In the genomic region with DNA sequence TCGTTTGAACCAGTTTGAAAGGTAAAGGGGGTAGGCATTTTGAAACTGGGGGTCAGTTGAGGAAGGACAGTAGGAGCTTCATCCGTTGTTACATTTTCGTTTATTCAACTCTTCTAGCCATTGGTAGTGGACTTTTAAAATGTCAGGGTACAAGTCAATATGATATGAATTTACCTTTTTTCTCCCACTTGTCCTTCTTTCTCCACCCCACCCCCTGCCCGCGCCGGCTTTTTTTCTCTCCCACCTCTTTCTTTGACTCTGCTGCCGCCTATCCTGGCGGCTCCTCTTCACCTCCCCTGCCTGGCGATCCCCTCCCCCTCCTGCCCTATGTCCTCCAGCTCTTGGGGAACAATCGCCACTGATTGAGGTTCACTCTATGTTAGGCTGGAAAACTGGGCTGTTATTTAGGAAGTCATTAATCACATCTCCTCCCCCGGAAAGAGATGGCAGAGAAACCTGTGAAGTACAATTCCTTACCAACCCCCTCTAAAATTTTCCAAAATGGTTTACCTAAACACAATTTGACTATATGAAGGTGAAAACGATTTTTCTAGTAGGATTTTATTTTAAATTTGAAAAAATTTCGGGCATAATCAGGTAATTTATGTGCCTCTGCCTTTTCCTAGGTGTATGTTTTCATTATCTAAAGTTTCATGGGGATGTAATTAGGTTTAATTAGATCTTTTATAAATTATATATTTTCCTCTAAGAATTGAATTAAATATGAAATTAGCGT, we compare ENCODE assay signal across 1 cellular context.
TF ChIP-seq lines count a peak whose summit lies in the region.

No MANE protein-coding gene starts in this region.

TF ChIP-seq in HepG2, 621 proteins besides CTCF, POLR2A, EP300 and RAD21 (continued from another document and continues in another):
- TF ChIP-seq, protein P1, sequence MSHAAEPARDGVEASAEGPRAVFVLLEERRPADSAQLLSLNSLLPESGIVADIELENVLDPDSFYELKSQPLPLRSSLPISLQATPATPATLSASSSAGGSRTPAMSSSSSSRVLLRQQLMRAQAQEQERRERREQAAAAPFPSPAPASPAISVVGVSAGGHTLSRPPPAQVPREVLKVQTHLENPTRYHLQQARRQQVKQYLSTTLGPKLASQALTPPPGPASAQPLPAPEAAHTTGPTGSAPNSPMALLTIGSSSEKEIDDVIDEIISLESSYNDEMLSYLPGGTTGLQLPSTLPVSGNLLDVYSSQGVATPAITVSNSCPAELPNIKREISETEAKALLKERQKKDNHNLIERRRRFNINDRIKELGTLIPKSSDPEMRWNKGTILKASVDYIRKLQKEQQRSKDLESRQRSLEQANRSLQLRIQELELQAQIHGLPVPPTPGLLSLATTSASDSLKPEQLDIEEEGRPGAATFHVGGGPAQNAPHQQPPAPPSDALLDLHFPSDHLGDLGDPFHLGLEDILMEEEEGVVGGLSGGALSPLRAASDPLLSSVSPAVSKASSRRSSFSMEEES (CRISPR knock-in tag; IDR thresholded peaks at IDR 0.05) = no peak
- no peak for TF ChIP-seq HDAC6 (IDR thresholded peaks at IDR 0.05; ENCODE audit: low read depth, low read length)
- TF ChIP-seq TP53 (CRISPR knock-in tag; conservative IDR thresholded peaks at IDR 0.05) = no peak
- TF ChIP-seq ZNF292 (CRISPR knock-in tag; IDR thresholded peaks at IDR 0.05; ENCODE audit: borderline replicate concordance, low read depth) = no peak; the same call in 1 of the 2 replicates
- TF ChIP-seq ZFYVE20 (CRISPR knock-in tag; IDR thresholded peaks at IDR 0.05; ENCODE audit: borderline replicate concordance, low read depth) = no peak
- TF ChIP-seq NFE2 (CRISPR knock-in tag; IDR thresholded peaks at IDR 0.05) = no peak
- no peak for TF ChIP-seq SSRP1 (CRISPR knock-in tag; IDR thresholded peaks at IDR 0.05)
- TF ChIP-seq MAFG (CRISPR knock-in tag; IDR thresholded peaks at IDR 0.05) = no peak
- no peak for TF ChIP-seq NFATC3 (CRISPR knock-in tag; IDR thresholded peaks at IDR 0.05)
- TF ChIP-seq, protein P2, sequence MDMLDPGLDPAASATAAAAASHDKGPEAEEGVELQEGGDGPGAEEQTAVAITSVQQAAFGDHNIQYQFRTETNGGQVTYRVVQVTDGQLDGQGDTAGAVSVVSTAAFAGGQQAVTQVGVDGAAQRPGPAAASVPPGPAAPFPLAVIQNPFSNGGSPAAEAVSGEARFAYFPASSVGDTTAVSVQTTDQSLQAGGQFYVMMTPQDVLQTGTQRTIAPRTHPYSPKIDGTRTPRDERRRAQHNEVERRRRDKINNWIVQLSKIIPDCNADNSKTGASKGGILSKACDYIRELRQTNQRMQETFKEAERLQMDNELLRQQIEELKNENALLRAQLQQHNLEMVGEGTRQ (IDR thresholded peaks at IDR 0.05; ENCODE audit: low read depth, low read length) = no peak
- TF ChIP-seq, protein P2 (CRISPR knock-in tag; IDR thresholded peaks at IDR 0.05; ENCODE audit: borderline replicate concordance) = no peak
- no peak for TF ChIP-seq ZNF83 (CRISPR knock-in tag; IDR thresholded peaks at IDR 0.05; ENCODE audit: borderline replicate concordance)
- TF ChIP-seq ZNF468 (CRISPR knock-in tag; IDR thresholded peaks at IDR 0.05) = no peak
- peak; percentile 86 for TF ChIP-seq SALL1 (CRISPR knock-in tag; IDR thresholded peaks at IDR 0.05)
- TF ChIP-seq, protein P3, sequence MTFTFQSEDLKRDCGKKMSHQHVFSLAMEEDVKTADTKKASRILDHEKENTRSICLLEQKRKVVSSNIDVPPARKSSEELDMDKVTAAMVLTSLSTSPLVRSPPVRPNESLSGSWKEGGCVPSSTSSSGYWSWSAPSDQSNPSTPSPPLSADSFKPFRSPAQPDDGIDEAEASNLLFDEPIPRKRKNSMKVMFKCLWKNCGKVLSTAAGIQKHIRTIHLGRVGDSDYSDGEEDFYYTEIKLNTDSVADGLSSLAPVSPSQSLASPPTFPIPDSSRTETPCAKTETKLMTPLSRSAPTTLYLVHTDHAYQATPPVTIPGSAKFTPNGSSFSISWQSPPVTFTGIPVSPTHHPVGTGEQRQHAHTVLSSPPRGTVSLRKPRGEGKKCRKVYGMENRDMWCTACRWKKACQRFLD (CRISPR knock-in tag; IDR thresholded peaks at IDR 0.05; ENCODE audit: borderline replicate concordance) = no peak
- TF ChIP-seq IRX3 (CRISPR knock-in tag; IDR thresholded peaks at IDR 0.05; ENCODE audit: borderline replicate concordance, low read depth) = no peak
- TF ChIP-seq HOXA7 (CRISPR knock-in tag; IDR thresholded peaks at IDR 0.05) = no peak
- TF ChIP-seq ZNF75D (CRISPR knock-in tag; IDR thresholded peaks at IDR 0.05; ENCODE audit: borderline replicate concordance) = no peak
- TF ChIP-seq ZNF530 (CRISPR knock-in tag; IDR thresholded peaks at IDR 0.05; ENCODE audit: low read depth) = no peak
- TF ChIP-seq ELF1 (CRISPR knock-in tag; IDR thresholded peaks at IDR 0.05) = no peak
- TF ChIP-seq ZBTB20 (CRISPR knock-in tag; IDR thresholded peaks at IDR 0.05; ENCODE audit: borderline replicate concordance, low read depth) = no peak
- no peak for TF ChIP-seq ATRX (CRISPR knock-in tag; IDR thresholded peaks at IDR 0.05; ENCODE audit: borderline replicate concordance)
- TF ChIP-seq, protein P4, sequence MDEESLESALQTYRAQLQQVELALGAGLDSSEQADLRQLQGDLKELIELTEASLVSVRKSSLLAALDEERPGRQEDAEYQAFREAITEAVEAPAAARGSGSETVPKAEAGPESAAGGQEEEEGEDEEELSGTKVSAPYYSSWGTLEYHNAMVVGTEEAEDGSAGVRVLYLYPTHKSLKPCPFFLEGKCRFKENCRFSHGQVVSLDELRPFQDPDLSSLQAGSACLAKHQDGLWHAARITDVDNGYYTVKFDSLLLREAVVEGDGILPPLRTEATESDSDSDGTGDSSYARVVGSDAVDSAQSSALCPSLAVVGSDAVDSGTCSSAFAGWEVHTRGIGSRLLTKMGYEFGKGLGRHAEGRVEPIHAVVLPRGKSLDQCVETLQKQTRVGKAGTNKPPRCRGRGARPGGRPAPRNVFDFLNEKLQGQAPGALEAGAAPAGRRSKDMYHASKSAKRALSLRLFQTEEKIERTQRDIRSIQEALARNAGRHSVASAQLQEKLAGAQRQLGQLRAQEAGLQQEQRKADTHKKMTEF (CRISPR knock-in tag; IDR thresholded peaks at IDR 0.05) = peak; percentile 28; the same call in 1 of the 2 replicates
- TF ChIP-seq SPEN (CRISPR knock-in tag; IDR thresholded peaks at IDR 0.05; ENCODE audit: low read depth) = no peak
- TF ChIP-seq, protein P5, sequence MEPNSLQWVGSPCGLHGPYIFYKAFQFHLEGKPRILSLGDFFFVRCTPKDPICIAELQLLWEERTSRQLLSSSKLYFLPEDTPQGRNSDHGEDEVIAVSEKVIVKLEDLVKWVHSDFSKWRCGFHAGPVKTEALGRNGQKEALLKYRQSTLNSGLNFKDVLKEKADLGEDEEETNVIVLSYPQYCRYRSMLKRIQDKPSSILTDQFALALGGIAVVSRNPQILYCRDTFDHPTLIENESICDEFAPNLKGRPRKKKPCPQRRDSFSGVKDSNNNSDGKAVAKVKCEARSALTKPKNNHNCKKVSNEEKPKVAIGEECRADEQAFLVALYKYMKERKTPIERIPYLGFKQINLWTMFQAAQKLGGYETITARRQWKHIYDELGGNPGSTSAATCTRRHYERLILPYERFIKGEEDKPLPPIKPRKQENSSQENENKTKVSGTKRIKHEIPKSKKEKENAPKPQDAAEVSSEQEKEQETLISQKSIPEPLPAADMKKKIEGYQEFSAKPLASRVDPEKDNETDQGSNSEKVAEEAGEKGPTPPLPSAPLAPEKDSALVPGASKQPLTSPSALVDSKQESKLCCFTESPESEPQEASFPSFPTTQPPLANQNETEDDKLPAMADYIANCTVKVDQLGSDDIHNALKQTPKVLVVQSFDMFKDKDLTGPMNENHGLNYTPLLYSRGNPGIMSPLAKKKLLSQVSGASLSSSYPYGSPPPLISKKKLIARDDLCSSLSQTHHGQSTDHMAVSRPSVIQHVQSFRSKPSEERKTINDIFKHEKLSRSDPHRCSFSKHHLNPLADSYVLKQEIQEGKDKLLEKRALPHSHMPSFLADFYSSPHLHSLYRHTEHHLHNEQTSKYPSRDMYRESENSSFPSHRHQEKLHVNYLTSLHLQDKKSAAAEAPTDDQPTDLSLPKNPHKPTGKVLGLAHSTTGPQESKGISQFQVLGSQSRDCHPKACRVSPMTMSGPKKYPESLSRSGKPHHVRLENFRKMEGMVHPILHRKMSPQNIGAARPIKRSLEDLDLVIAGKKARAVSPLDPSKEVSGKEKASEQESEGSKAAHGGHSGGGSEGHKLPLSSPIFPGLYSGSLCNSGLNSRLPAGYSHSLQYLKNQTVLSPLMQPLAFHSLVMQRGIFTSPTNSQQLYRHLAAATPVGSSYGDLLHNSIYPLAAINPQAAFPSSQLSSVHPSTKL (CRISPR knock-in tag; IDR thresholded peaks at IDR 0.05) = peak; percentile 43
- TF ChIP-seq, protein P6, sequence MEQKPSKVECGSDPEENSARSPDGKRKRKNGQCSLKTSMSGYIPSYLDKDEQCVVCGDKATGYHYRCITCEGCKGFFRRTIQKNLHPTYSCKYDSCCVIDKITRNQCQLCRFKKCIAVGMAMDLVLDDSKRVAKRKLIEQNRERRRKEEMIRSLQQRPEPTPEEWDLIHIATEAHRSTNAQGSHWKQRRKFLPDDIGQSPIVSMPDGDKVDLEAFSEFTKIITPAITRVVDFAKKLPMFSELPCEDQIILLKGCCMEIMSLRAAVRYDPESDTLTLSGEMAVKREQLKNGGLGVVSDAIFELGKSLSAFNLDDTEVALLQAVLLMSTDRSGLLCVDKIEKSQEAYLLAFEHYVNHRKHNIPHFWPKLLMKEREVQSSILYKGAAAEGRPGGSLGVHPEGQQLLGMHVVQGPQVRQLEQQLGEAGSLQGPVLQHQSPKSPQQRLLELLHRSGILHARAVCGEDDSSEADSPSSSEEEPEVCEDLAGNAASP (CRISPR knock-in tag; IDR thresholded peaks at IDR 0.05; ENCODE audit: borderline replicate concordance) = no peak
- no peak for TF ChIP-seq ATAD3A (CRISPR knock-in tag; IDR thresholded peaks at IDR 0.05)
- TF ChIP-seq, protein P7, sequence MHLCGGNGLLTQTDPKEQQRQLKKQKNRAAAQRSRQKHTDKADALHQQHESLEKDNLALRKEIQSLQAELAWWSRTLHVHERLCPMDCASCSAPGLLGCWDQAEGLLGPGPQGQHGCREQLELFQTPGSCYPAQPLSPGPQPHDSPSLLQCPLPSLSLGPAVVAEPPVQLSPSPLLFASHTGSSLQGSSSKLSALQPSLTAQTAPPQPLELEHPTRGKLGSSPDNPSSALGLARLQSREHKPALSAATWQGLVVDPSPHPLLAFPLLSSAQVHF (CRISPR knock-in tag; IDR thresholded peaks at IDR 0.05) = no peak
- no peak for TF ChIP-seq LCORL (IDR thresholded peaks at IDR 0.05)
- TF ChIP-seq LCORL (CRISPR knock-in tag; IDR thresholded peaks at IDR 0.05) = no peak; the same call in 1 of the 2 replicates
- TF ChIP-seq ZNF256 (CRISPR knock-in tag; conservative IDR thresholded peaks at IDR 0.05) = no peak
- 0 out of 2 replicates have a peak, but pooled peaks have one; percentile 36 for TF ChIP-seq YEATS4 (CRISPR knock-in tag; IDR thresholded peaks at IDR 0.05; ENCODE audit: borderline replicate concordance)
- TF ChIP-seq, protein P8, sequence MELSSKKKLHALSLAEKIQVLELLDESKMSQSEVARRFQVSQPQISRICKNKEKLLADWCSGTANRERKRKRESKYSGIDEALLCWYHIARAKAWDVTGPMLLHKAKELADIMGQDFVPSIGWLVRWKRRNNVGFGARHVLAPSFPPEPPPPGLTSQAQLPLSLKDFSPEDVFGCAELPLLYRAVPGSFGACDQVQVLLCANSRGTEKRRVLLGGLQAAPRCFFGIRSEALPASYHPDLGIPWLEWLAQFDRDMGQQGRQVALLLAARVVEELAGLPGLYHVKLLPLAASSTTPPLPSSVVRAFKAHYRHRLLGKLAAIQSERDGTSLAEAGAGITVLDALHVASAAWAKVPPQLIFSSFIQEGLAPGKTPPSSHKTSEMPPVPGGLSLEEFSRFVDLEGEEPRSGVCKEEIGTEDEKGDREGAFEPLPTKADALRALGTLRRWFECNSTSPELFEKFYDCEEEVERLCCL (CRISPR knock-in tag; IDR thresholded peaks at IDR 0.05; ENCODE audit: borderline replicate concordance) = no peak
- TF ChIP-seq ADNP (CRISPR knock-in tag; IDR thresholded peaks at IDR 0.05) = no peak
- TF ChIP-seq CEBPG (CRISPR knock-in tag; IDR thresholded peaks at IDR 0.05) = 0 out of 2 replicates have a peak, but pooled peaks have one; percentile 6
- TF ChIP-seq FOXP1 (IDR thresholded peaks at IDR 0.05) = no peak
- TF ChIP-seq FOXP1 (CRISPR knock-in tag; IDR thresholded peaks at IDR 0.05) = peak; percentile 19; the same call in 1 of the 2 replicates
- TF ChIP-seq KLF6 (CRISPR knock-in tag; IDR thresholded peaks at IDR 0.05) = no peak
- no peak for TF ChIP-seq CHD4 (IDR thresholded peaks at IDR 0.05; ENCODE audit: borderline replicate concordance, low read length)
- TF ChIP-seq ZFP41 (CRISPR knock-in tag; IDR thresholded peaks at IDR 0.05; ENCODE audit: borderline replicate concordance) = no peak
- no peak for TF ChIP-seq SATB2 (CRISPR knock-in tag; IDR thresholded peaks at IDR 0.05)
- no peak for TF ChIP-seq MTF2 (CRISPR knock-in tag; IDR thresholded peaks at IDR 0.05; ENCODE audit: borderline replicate concordance)
- TF ChIP-seq TAF1 (CRISPR knock-in tag; IDR thresholded peaks at IDR 0.05) = peak; percentile 63
- no peak for TF ChIP-seq SP140L (CRISPR knock-in tag; IDR thresholded peaks at IDR 0.05; ENCODE audit: borderline replicate concordance)
- no peak for TF ChIP-seq SMAD1 (CRISPR knock-in tag; IDR thresholded peaks at IDR 0.05; ENCODE audit: borderline replicate concordance, low read depth)
- no peak for TF ChIP-seq CENPT (CRISPR knock-in tag; IDR thresholded peaks at IDR 0.05; ENCODE audit: low read depth)
- no peak for TF ChIP-seq NPAS2 (CRISPR knock-in tag; IDR thresholded peaks at IDR 0.05; ENCODE audit: borderline replicate concordance)
- TF ChIP-seq ZNF136 (CRISPR knock-in tag; IDR thresholded peaks at IDR 0.05; ENCODE audit: low read depth) = no peak
- TF ChIP-seq SMAD3 (CRISPR knock-in tag; IDR thresholded peaks at IDR 0.05) = no peak
- TF ChIP-seq, protein P9, sequence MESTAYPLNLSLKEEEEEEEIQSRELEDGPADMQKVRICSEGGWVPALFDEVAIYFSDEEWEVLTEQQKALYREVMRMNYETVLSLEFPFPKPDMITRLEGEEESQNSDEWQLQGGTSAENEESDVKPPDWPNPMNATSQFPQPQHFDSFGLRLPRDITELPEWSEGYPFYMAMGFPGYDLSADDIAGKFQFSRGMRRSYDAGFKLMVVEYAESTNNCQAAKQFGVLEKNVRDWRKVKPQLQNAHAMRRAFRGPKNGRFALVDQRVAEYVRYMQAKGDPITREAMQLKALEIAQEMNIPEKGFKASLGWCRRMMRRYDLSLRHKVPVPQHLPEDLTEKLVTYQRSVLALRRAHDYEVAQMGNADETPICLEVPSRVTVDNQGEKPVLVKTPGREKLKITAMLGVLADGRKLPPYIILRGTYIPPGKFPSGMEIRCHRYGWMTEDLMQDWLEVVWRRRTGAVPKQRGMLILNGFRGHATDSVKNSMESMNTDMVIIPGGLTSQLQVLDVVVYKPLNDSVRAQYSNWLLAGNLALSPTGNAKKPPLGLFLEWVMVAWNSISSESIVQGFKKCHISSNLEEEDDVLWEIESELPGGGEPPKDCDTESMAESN (CRISPR knock-in tag; conservative IDR thresholded peaks at IDR 0.05) = no peak
- no peak for TF ChIP-seq TMF1 (CRISPR knock-in tag; IDR thresholded peaks at IDR 0.05; ENCODE audit: low read depth)
- TF ChIP-seq THYN1 (CRISPR knock-in tag; IDR thresholded peaks at IDR 0.05; ENCODE audit: borderline replicate concordance, low read depth) = no peak
- TF ChIP-seq THAP11 (CRISPR knock-in tag; IDR thresholded peaks at IDR 0.05) = 0 out of 2 replicates have a peak, but pooled peaks have one; percentile 16
